12 cellular contexts compared by ENCODE assay signal in genomic region chr2:176115883-176116813, GRCh38. TPM values are rescaled to one million over a fixed set of nuclear protein-coding genes. Genes with fewer than 3 reads are reported as not detected.
DNase-seq lines count a peak whose midpoint lies in the region; ATAC-seq, FAIRE-seq and TF ChIP-seq lines count a peak whose summit lies in the region.
"Had no signal": no experiment of that assay in that cellular context is flagged by ENCODE, and none has a peak within 500 bp of the region (broad histone marks: within the 10 kb centered on the region; RNA-seq: fewer than 3 reads in every experiment).

Gene HOXD10, plus strand, starts transcription at chr2:176116778. Its CDS starts 56 bp downstream, at chr2:176116834.

- peak in 1 of 2 experiments; percentile 35; a peak in 1 of 5 replicates for TF ChIP-seq RAD21 in A549 (conservative IDR thresholded peaks at IDR 0.05 in 1 of 2, IDR thresholded peaks at IDR 0.05 in 1 of 2)

- no peak for TF ChIP-seq CTCF in A549 (IDR thresholded peaks at IDR 0.05)
- TF ChIP-seq CTCF in GM23338 (conservative IDR thresholded peaks at IDR 0.05; ENCODE audit: low read depth in 2 of 2): peak; percentile 41 to 66
- peak; percentile 54 for TF ChIP-seq CTCF in nephron progenitor cell (IDR thresholded peaks at IDR 0.05)

- DNase-seq in A549 (ENCODE audit: low read depth in 1 of 2, low spot score in 1 of 2): peak; percentile 37 to 84
- DNase-seq in GM23338 (ENCODE audit: low spot score): peak; percentile 92
- DNase-seq in nephron progenitor cell: peak; percentile 85
- DNase-seq in NCI-H2081 treated with DMSO at 0.1 percent for 48 hours (lab: John Stamatoyannopoulos, UW): no peak
- DNase-seq in GOT3 (lab: John Stamatoyannopoulos, UW): no peak
- DNase-seq: activated B cell treated with CpG ODN at 0.5 μM for 24 hours, NCI-H2081 had no signal

- peak within 1 kb of the TSS; percentile 66 to 83 for H3K27ac ChIP-seq in A549
- H3K27ac ChIP-seq in GM23338 (ENCODE audit: low read depth): no peak within 1 kb of the TSS
- H3K27ac ChIP-seq in duodenal mucosa (ENCODE audit: low read depth, low read length): peak within 1 kb of the TSS; percentile 6
- H3K27ac ChIP-seq: cardiac muscle cell had no signal

- peaks cover 13% of the 10 kb centered on the region for H3K4me1 Mint-ChIP-seq in GM23338
- peaks cover 96% of the 10 kb centered on the region for H3K4me1 Mint-ChIP-seq in nephron progenitor cell

- no peaks in the 10 kb centered on the region for H3K36me3 ChIP-seq in GM23338 (ENCODE audit: insufficient read depth)
- no peaks in the 10 kb centered on the region for H3K36me3 ChIP-seq in duodenal mucosa (ENCODE audit: control insufficient read depth in 1 of 2, insufficient read depth in 2 of 2, low read length in 2 of 2)
- H3K36me3 ChIP-seq: cardiac muscle cell had no signal

- H3K4me2 ChIP-seq in A549 (peak within 1 kb of the TSS; percentile 67), GM23338 (peak within 1 kb of the TSS; percentile 73)

- H2AFZ ChIP-seq in GM23338: no peak within 1 kb of the TSS

- peak within 1 kb of the TSS; percentile 44 for H3K4me3 ChIP-seq in A549
- peak within 1 kb of the TSS; percentile 45 for H3K4me3 ChIP-seq in GM23338
- no peak within 1 kb of the TSS for H3K4me3 ChIP-seq in duodenal mucosa (ENCODE audit: low read depth in 1 of 2, low read length in 2 of 2)
- H3K4me3 ChIP-seq: cardiac muscle cell had no signal

- peaks cover 100% of the 10 kb centered on the region for H3K27me3 Mint-ChIP-seq in GM23338 (ENCODE audit: insufficient read depth, low read depth, poor library complexity)
- H3K27me3 Mint-ChIP-seq in nephron progenitor cell (ENCODE audit: low read depth, poor library complexity): peaks cover 74% of the 10 kb centered on the region

- H3K4me3 Mint-ChIP-seq in GM23338 (peak within 1 kb of the TSS; percentile 61), nephron progenitor cell (peak within 1 kb of the TSS; percentile 86)
- H3K4me3 Mint-ChIP-seq: activated B cell treated with CpG ODN at 0.5 μM for 24 hours had no signal

- CTCF ChIA-PET in A549 (lab: Yijun Ruan, JAX): interaction anchor here (1.1 to 3.6 kb wide), 7 partner anchors 11 to 1049 kb away, joined by 3 to 22 read pairs (median 6); no protein-coding TSS in a partner anchor

- H3K27ac Mint-ChIP-seq in GM23338: no peak within 1 kb of the TSS
- peak within 1 kb of the TSS; percentile 93 for H3K27ac Mint-ChIP-seq in nephron progenitor cell
- H3K27ac Mint-ChIP-seq: activated B cell treated with CpG ODN at 0.5 μM for 24 hours had no signal

- H3K9me3 ChIP-seq in A549 (no peaks in the 10 kb centered on the region), duodenal mucosa (ENCODE audit: control insufficient read depth in 1 of 2, low read length in 2 of 2) (no peaks in the 10 kb centered on the region)

- POLR2A ChIA-PET in A549 (lab: Yijun Ruan, JAX): no interaction called here

- peak; percentile 41; the same call in 1 of the 2 replicates for TF ChIP-seq POLR2A in A549 (IDR thresholded peaks at IDR 0.05; ENCODE audit: low read length)

- H3K27me3 ChIP-seq in GM23338 (ENCODE audit: insufficient read depth) (peaks cover 100% of the 10 kb centered on the region), duodenal mucosa (ENCODE audit: control insufficient read depth in 1 of 2, insufficient read depth in 2 of 2, low read length in 2 of 2) (peaks cover 93 to 97% of the 10 kb centered on the region in 2 donors)

- FAIRE-seq in A549 (lab: Jason Lieb, UNC): no peak
- FAIRE-seq: islet of Langerhans had no signal

- no peaks in the 10 kb centered on the region for H3K79me2 ChIP-seq in GM23338 (replicated peaks; ENCODE audit: insufficient read depth)

- peaks cover 3% of the 10 kb centered on the region; the same call in 1 of the 3 replicates for H3K4me1 ChIP-seq in A549
- H3K4me1 ChIP-seq in GM23338 (ENCODE audit: insufficient read depth): peaks cover 43% of the 10 kb centered on the region
- H3K4me1 ChIP-seq in duodenal mucosa (ENCODE audit: control insufficient read depth in 1 of 2, insufficient read depth in 2 of 2, low read length in 2 of 2): no peaks in the 10 kb centered on the region

- peaks cover 50% of the 10 kb centered on the region for H3F3A ChIP-seq in GM23338 (replicated peaks; ENCODE audit: low read depth)

- peak; percentile 87 to 93 for ATAC-seq in A549
- ATAC-seq in GM23338: peak; percentile 73
- no peak for ATAC-seq in GM19467 (IDR thresholded peaks at IDR 0.05; ENCODE audit: unreplicated experiment)
- ATAC-seq in GM21737 (IDR thresholded peaks at IDR 0.05; ENCODE audit: unreplicated experiment): no peak

- H3K9ac ChIP-seq in duodenal mucosa (ENCODE audit: low read depth in 1 of 2, low read length in 2 of 2): no peak within 1 kb of the TSS

- 78% methylated on average over 57 of the region's 66 CpGs for WGBS in A549 (ENCODE audit: missing lambda C conversion rate)

- no peak for TF ChIP-seq EP300 in A549 (IDR thresholded peaks at IDR 0.05)

- no peaks in the 10 kb centered on the region for H3K9me2 ChIP-seq in GM23338 (ENCODE audit: insufficient read depth)

- H3K36me3 Mint-ChIP-seq in GM23338 (ENCODE audit: low read depth) (peaks cover 8% of the 10 kb centered on the region; the same call in 2 of the 3 replicates), nephron progenitor cell (ENCODE audit: low read depth) (no peaks in the 10 kb centered on the region)

- H3K9me3 Mint-ChIP-seq in GM23338: peaks cover 14% of the 10 kb centered on the region
- no peaks in the 10 kb centered on the region for H3K9me3 Mint-ChIP-seq in nephron progenitor cell
- H3K9me3 Mint-ChIP-seq: activated B cell treated with CpG ODN at 0.5 μM for 24 hours had no signal

- H4K20me1 ChIP-seq in GM23338 (replicated peaks; ENCODE audit: insufficient read depth): peaks cover 27% of the 10 kb centered on the region

TF ChIP-seq in A549, 52 proteins besides CTCF, POLR2A, EP300 and RAD21 (continues in another document):
- TF ChIP-seq, protein P1, sequence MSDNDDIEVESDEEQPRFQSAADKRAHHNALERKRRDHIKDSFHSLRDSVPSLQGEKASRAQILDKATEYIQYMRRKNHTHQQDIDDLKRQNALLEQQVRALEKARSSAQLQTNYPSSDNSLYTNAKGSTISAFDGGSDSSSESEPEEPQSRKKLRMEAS (IDR thresholded peaks at IDR 0.05): peak; percentile 67; the same call in 1 of the 2 replicates
- no peak for TF ChIP-seq HMGXB4 (CRISPR knock-in tag; IDR thresholded peaks at IDR 0.05; ENCODE audit: borderline replicate concordance)
- no peak for TF ChIP-seq KDM5A (IDR thresholded peaks at IDR 0.05)
- TF ChIP-seq FOXS1 (CRISPR knock-in tag; IDR thresholded peaks at IDR 0.05): no peak
- no peak for TF ChIP-seq PHF8 (IDR thresholded peaks at IDR 0.05; ENCODE audit: borderline replicate concordance, low read depth)

TF ChIP-seq in GM23338, 12 proteins besides CTCF, POLR2A, EP300 and RAD21:
- TF ChIP-seq EZH2phosphoT487 (IDR thresholded peaks at IDR 0.05; ENCODE audit: unreplicated experiment) (peak; percentile 60), ZNF331 (CRISPR knock-in tag; IDR thresholded peaks at IDR 0.05; ENCODE audit: low read depth) (no peak), ETS1 (IDR thresholded peaks at IDR 0.05) (no peak), EZH2 (IDR thresholded peaks at IDR 0.05; ENCODE audit: low read depth, unreplicated experiment) (peak; percentile 84), CREB1 (CRISPR knock-in tag; IDR thresholded peaks at IDR 0.05; ENCODE audit: low read depth) (peak; percentile 37; the same call in 1 of the 2 replicates)

RNA-seq across cellular contexts. Expression of gene HOXD10, which starts in this region (rescaled TPM):
- 4.6 and 4.8 TPM in 2 replicates for polyA plus RNA-seq in A549 (2011; rRNA removed)
- polyA plus RNA-seq in A549 (2012; cell fraction: cytosol; rRNA removed): 1.8 and 2.3 TPM in 2 replicates
- 3.6 and 6.3 TPM in 2 replicates for polyA plus RNA-seq in A549 (2012; cell fraction: nucleus; rRNA removed)
- 3.7 to 5.4 TPM (median 4.3 TPM) in 3 replicates for polyA plus RNA-seq in A549 (2017; fragmentation: RNase III; extraction: RNeasy Plus Mini Kit Qiagen cat#74134 plus additional on column Dnase treatment)
- 1.2 and 1.9 TPM in 2 replicates for polyA minus RNA-seq in A549 (2011; rRNA and poly(A)+ RNA removed)
- not detected in 2 replicates for total RNA-seq in GM23338 (2014; rRNA removed; shearing (Covaris generic))
- not detected in 2 replicates for polyA plus RNA-seq in GM23338 (2016; fragmentation: Nextera tagmentation; extraction: Ambion mirVana)
- total RNA-seq: activated B cell treated with CpG ODN at 0.5 μM for 24 hours, cardiac muscle cell had no signal
- polyA plus RNA-seq: cardiac muscle cell had no signal

Comparison
In these comparisons a context has a peak if more than half of its experiments do, and no peak if none do; other contexts are left out.
1. Peak in DNase-seq, ATAC-seq, H3K4me3 ChIP-seq and H3K4me2 ChIP-seq in GM23338; RNA of the gene not detected or under 1 TPM.
2. ATAC-seq: peak in A549 (2 of 2); none in GM19467 (single experiment) and GM21737 (single experiment).
3. DNase-seq: peak in A549 (2 of 2) and nephron progenitor cell (single experiment); none in NCI-H2081 treated with DMSO at 0.1 percent for 48 hours (single experiment) and GOT3 (single experiment).